ENCODE assay signal across 29 cellular contexts in the genomic region with DNA sequence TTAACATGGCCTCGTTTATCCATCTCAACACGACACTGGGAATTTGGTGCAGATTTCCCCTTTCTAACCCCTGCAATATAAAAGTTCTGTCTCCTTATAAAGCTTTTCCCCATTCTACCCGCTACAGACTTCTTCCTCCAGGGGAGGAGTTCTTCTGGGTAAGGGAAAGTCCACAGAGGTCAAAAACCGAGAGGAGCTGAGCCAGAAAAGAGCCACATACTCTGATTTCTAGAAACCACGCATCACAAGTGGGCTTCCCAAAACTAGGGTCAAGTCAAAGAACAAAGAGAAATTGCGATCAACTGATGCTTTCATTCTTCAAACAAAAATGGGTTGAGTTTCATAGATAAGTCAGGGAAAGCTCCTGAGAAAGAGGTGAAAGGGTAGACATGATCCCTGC. TPM values are rescaled to one million over a fixed set of nuclear protein-coding genes. Genes with fewer than 3 reads are reported as not detected.
DNase-seq lines count a peak whose midpoint lies in the region; ATAC-seq, FAIRE-seq and TF ChIP-seq lines count a peak whose summit lies in the region.
"Had no signal": no experiment of that assay in that cellular context is flagged by ENCODE, and none has a peak within 500 bp of the region (broad histone marks: within the 10 kb centered on the region; RNA-seq: fewer than 3 reads in every experiment).

No MANE protein-coding gene starts in this region.

- no peaks in the 10 kb centered on the region for H3K36me3 Mint-ChIP-seq in T-helper 2 cell treated with Interferon-gamma antibody and Interleukin-4, amounts not matched to agents 5 μg/mL and 100 μg/mL, for 36 hours (ENCODE audit: low read depth)
- no peaks in the 10 kb centered on the region for H3K36me3 Mint-ChIP-seq in activated T-helper 17 cell treated with anti-CD3 and anti-CD28 coated beads, Interleukin-2, amount 50 U/mL, for 72 hours (ENCODE audit: low read depth)
- peaks cover 9% of the 10 kb centered on the region for H3K36me3 Mint-ChIP-seq in Calu3 (ENCODE audit: insufficient read depth, unreplicated experiment)
- H3K36me3 Mint-ChIP-seq: CD14-positive monocyte; CD8-positive, alpha-beta memory T cell had no signal

- H3K27ac ChIP-seq in colonic mucosa = no peak overlapping the region
- H3K27ac ChIP-seq: PC-9, SJCRH30 had no signal

- peak; percentile 16 for DNase-seq in T-helper 2 cell treated with Interferon-gamma antibody and Interleukin-4, amounts not matched to agents 5 μg/mL and 100 μg/mL, for 36 hours (ENCODE audit: low spot score)
- no peak for DNase-seq in T-helper 2 cell
- peak in 1 of 2 donors; percentile 32 for DNase-seq in stimulated activated naive CD8-positive, alpha-beta T cell treated with anti-CD3 and anti-CD28 coated beads, Interleukin-15, amount 100 ng/mL, for 72 hours
- no peak for DNase-seq in stimulated activated naive CD8-positive, alpha-beta T cell treated with anti-CD3 and anti-CD28 coated beads, Interleukin-15, Interleukin-2, amounts not matched to agents 100 U/mL and 50 U/mL, for 24 hours
- no peak for DNase-seq in D721Med (ENCODE audit: insufficient read length, low spot score)
- no peak for DNase-seq in colonic mucosa
- DNase-seq in Calu3 = no peak
- DNase-seq: 8988T; ACHN; BE2C; CD8-positive, alpha-beta memory T cell; DMS153; DND-41; HFFc6; Kasumi-1; NCI-H1092 treated with DMSO at 0.1 percent for 48 hours; NCI-H1436; NCI-H187 treated with DMSO at 0.1 percent for 48 hours; NCI-H2107; NCI-H524 treated with DMSO at 0.1 percent for 48 hours; NCI-H774; PC-9; SJCRH30 had no signal

- H3K9ac ChIP-seq in colonic mucosa (ENCODE audit: low read depth in 2 of 2, low read length in 2 of 2) = no peak overlapping the region

- H3K27ac Mint-ChIP-seq in T-helper 2 cell treated with Interferon-gamma antibody and Interleukin-4, amounts not matched to agents 5 μg/mL and 100 μg/mL, for 36 hours = no peak overlapping the region
- no peak overlapping the region for H3K27ac Mint-ChIP-seq in stimulated activated naive CD8-positive, alpha-beta T cell treated with anti-CD3 and anti-CD28 coated beads, Interleukin-15, amount 100 ng/mL, for 72 hours
- no peak overlapping the region for H3K27ac Mint-ChIP-seq in activated T-helper 17 cell treated with anti-CD3 and anti-CD28 coated beads, Interleukin-2, amount 50 U/mL, for 72 hours
- H3K27ac Mint-ChIP-seq in Calu3 (ENCODE audit: unreplicated experiment) = no peak overlapping the region
- H3K27ac Mint-ChIP-seq: CD14-positive monocyte; CD8-positive, alpha-beta memory T cell; GM23338; HFFc6 had no signal

- H3K36me3 ChIP-seq in colonic mucosa = no peaks in the 10 kb centered on the region
- H3K36me3 ChIP-seq: BE2C, HAP-1, SJCRH30 had no signal

- no peak overlapping the region for H3K4me3 ChIP-seq in colonic mucosa
- H3K4me3 ChIP-seq: GM23338, HAP-1, PC-9, SJCRH30 had no signal

- peak; percentile 83 for ATAC-seq in stimulated activated naive CD8-positive, alpha-beta T cell treated with anti-CD3 and anti-CD28 coated beads, Interleukin-15, amount 100 ng/mL, for 72 hours
- no peak for ATAC-seq in stimulated activated naive CD8-positive, alpha-beta T cell treated with anti-CD3 and anti-CD28 coated beads, Interleukin-15, Interleukin-2, amounts not matched to agents 100 U/mL and 50 U/mL, for 24 hours
- ATAC-seq in activated T-helper 17 cell treated with anti-CD3 and anti-CD28 coated beads, Interleukin-2, amount 50 U/mL, for 72 hours (replicated peaks) = peak; percentile 39
- ATAC-seq: GM23338, HepG2, Right ventricle myocardium inferior had no signal

- FAIRE-seq in D721Med (lab: Jason Lieb, UNC) = no peak
- FAIRE-seq: HepG2 had no signal

- H3K27me3 ChIP-seq in colonic mucosa = no peaks in the 10 kb centered on the region
- H3K27me3 ChIP-seq: SJCRH30 had no signal

- CTCF ChIA-PET in Calu3 (lab: Charles Lee) = interaction anchor here (0.9 kb wide), 1 partner anchor 11 kb away, joined by 3 read pairs; no protein-coding TSS in a partner anchor

- H3K9me3 ChIP-seq in colonic mucosa = no peaks in the 10 kb centered on the region
- H3K9me3 ChIP-seq: BE2C, HAP-1, SJCRH30 had no signal

- no peak overlapping the region for H3K4me3 Mint-ChIP-seq in T-helper 2 cell treated with Interferon-gamma antibody and Interleukin-4, amounts not matched to agents 5 μg/mL and 100 μg/mL, for 36 hours
- no peak overlapping the region for H3K4me3 Mint-ChIP-seq in stimulated activated naive CD8-positive, alpha-beta T cell treated with anti-CD3 and anti-CD28 coated beads, Interleukin-15, amount 100 ng/mL, for 72 hours
- no peak overlapping the region for H3K4me3 Mint-ChIP-seq in activated T-helper 17 cell treated with anti-CD3 and anti-CD28 coated beads, Interleukin-2, amount 50 U/mL, for 72 hours
- no peak overlapping the region for H3K4me3 Mint-ChIP-seq in Calu3 (ENCODE audit: low read depth, unreplicated experiment)
- H3K4me3 Mint-ChIP-seq: CD8-positive, alpha-beta memory T cell; GM23338; HFFc6 had no signal

- H3K27me3 Mint-ChIP-seq in T-helper 2 cell treated with Interferon-gamma antibody and Interleukin-4, amounts not matched to agents 5 μg/mL and 100 μg/mL, for 36 hours (ENCODE audit: low read depth) = peaks cover 33% of the 10 kb centered on the region
- H3K27me3 Mint-ChIP-seq in stimulated activated naive CD8-positive, alpha-beta T cell treated with anti-CD3 and anti-CD28 coated beads, Interleukin-15, amount 100 ng/mL, for 72 hours = peaks cover 69% of the 10 kb centered on the region
- peaks cover 47% of the 10 kb centered on the region for H3K27me3 Mint-ChIP-seq in activated T-helper 17 cell treated with anti-CD3 and anti-CD28 coated beads, Interleukin-2, amount 50 U/mL, for 72 hours
- peaks cover 26% of the 10 kb centered on the region for H3K27me3 Mint-ChIP-seq in Calu3 (ENCODE audit: unreplicated experiment)

- TF ChIP-seq CTCF in D721Med (IDR thresholded peaks at IDR 0.05; ENCODE audit: insufficient read depth, missing control alignments) (no peak), colonic mucosa (IDR thresholded peaks at IDR 0.05) (no peak), Calu3 (IDR thresholded peaks at IDR 0.05; ENCODE audit: unreplicated experiment) (no peak)

- no peaks in the 10 kb centered on the region for H3K9me3 Mint-ChIP-seq in T-helper 2 cell treated with Interferon-gamma antibody and Interleukin-4, amounts not matched to agents 5 μg/mL and 100 μg/mL, for 36 hours
- peaks cover 17 to 18% of the 10 kb centered on the region in 2 donors for H3K9me3 Mint-ChIP-seq in stimulated activated naive CD8-positive, alpha-beta T cell treated with anti-CD3 and anti-CD28 coated beads, Interleukin-15, amount 100 ng/mL, for 72 hours
- H3K9me3 Mint-ChIP-seq in activated T-helper 17 cell treated with anti-CD3 and anti-CD28 coated beads, Interleukin-2, amount 50 U/mL, for 72 hours = no peaks in the 10 kb centered on the region
- no peaks in the 10 kb centered on the region for H3K9me3 Mint-ChIP-seq in Calu3 (ENCODE audit: low read depth, unreplicated experiment)

- intact Hi-C loops in colonic mucosa (cut with DNase I) (no loop called here), Calu3 (cut with micrococcal nuclease; ENCODE audit: unreplicated experiment) (no loop called here)

- BruUV-seq in Calu3 (replicated peaks; lab: Mats Ljungman, UMichigan) = no TSS peak

- peaks cover 7% of the 10 kb centered on the region for H3K4me1 Mint-ChIP-seq in T-helper 2 cell treated with Interferon-gamma antibody and Interleukin-4, amounts not matched to agents 5 μg/mL and 100 μg/mL, for 36 hours (ENCODE audit: low read depth)
- H3K4me1 Mint-ChIP-seq in stimulated activated naive CD8-positive, alpha-beta T cell treated with anti-CD3 and anti-CD28 coated beads, Interleukin-15, amount 100 ng/mL, for 72 hours = peaks cover 14% of the 10 kb centered on the region
- H3K4me1 Mint-ChIP-seq in activated T-helper 17 cell treated with anti-CD3 and anti-CD28 coated beads, Interleukin-2, amount 50 U/mL, for 72 hours = peaks cover 14% of the 10 kb centered on the region
- peaks cover 10% of the 10 kb centered on the region for H3K4me1 Mint-ChIP-seq in Calu3 (ENCODE audit: low read depth, unreplicated experiment)

- no peaks in the 10 kb centered on the region for H3K4me1 ChIP-seq in colonic mucosa
- H3K4me1 ChIP-seq: BE2C, HAP-1, SJCRH30 had no signal

RNA-seq across cellular contexts. Expression of gene IL6, which starts 6.8 kb away (rescaled TPM):
- total RNA-seq in activated T-helper 17 cell treated with anti-CD3 and anti-CD28 coated beads, Interleukin-2, amount 50 U/mL, for 72 hours = 1 to 10 TPM; 1.0 to 2.1 TPM
- total RNA-seq in colonic mucosa (under 1 TPM in 1 of 2 donors, not detected in 1; 0.77 TPM), Calu3 (2022) (20.7 and 25.5 TPM in 2 replicates)
- total RNA-seq: GM23338, HepG2, SJCRH30 had no signal
